In genomic region chr15:40871749-40872617, GRCh38 we compare ENCODE assay signal across 9 cellular contexts. TPM values are rescaled to one million over a fixed set of nuclear protein-coding genes. Genes with fewer than 3 reads are reported as not detected.
DNase-seq lines count a peak whose midpoint lies in the region; ATAC-seq, FAIRE-seq and TF ChIP-seq lines count a peak whose summit lies in the region.
"Had no signal": no experiment of that assay in that cellular context is flagged by ENCODE, and none has a peak within 500 bp of the region (broad histone marks: within the 10 kb centered on the region; RNA-seq: fewer than 3 reads in every experiment).

No MANE protein-coding gene starts in this region.

- no peak overlapping the region for H3K4me3 ChIP-seq in left ventricle myocardium inferior

- peaks cover 13% of the 10 kb centered on the region for H3K27me3 Mint-ChIP-seq in activated T-cell treated with anti-CD3 and anti-CD28 coated beads, Interleukin-2, amount 50 U/mL, for 24 hours

- TF ChIP-seq CTCF in D721Med (IDR thresholded peaks at IDR 0.05; ENCODE audit: insufficient read depth, missing control alignments) (no peak), left ventricle myocardium inferior (IDR thresholded peaks at IDR 0.05; ENCODE audit: borderline replicate concordance) (no peak)

- H3K4me1 Mint-ChIP-seq in activated T-cell treated with anti-CD3 and anti-CD28 coated beads, Interleukin-2, amount 50 U/mL, for 24 hours (ENCODE audit: low read depth) = peaks cover 24% of the 10 kb centered on the region

- ATAC-seq in GM19463 (IDR thresholded peaks at IDR 0.05; ENCODE audit: unreplicated experiment) = peak; percentile 45
- ATAC-seq in GM21367 (IDR thresholded peaks at IDR 0.05; ENCODE audit: unreplicated experiment) = no peak

- H3K36me3 ChIP-seq in left ventricle myocardium inferior = no peaks in the 10 kb centered on the region

- intact Hi-C loops in left ventricle myocardium inferior (cut with micrococcal nuclease) = no loop called here

- no peak overlapping the region for H3K4me3 Mint-ChIP-seq in activated T-cell treated with anti-CD3 and anti-CD28 coated beads, Interleukin-2, amount 50 U/mL, for 24 hours

- no peak for FAIRE-seq in D721Med (lab: Jason Lieb, UNC)

- H3K4me1 ChIP-seq in left ventricle myocardium inferior = peaks cover 14% of the 10 kb centered on the region

- no peaks in the 10 kb centered on the region for H3K9me3 Mint-ChIP-seq in activated T-cell treated with anti-CD3 and anti-CD28 coated beads, Interleukin-2, amount 50 U/mL, for 24 hours

- H3K36me3 Mint-ChIP-seq in activated T-cell treated with anti-CD3 and anti-CD28 coated beads, Interleukin-2, amount 50 U/mL, for 24 hours (ENCODE audit: low read depth) = no peaks in the 10 kb centered on the region

- H3K27me3 ChIP-seq in left ventricle myocardium inferior (ENCODE audit: low read depth) = peaks cover 40% of the 10 kb centered on the region

- no peaks in the 10 kb centered on the region for H3K9me3 ChIP-seq in left ventricle myocardium inferior (replicated peaks)

- H3K27ac ChIP-seq in left ventricle myocardium inferior (replicated peaks) = no peak overlapping the region

- H3K27ac Mint-ChIP-seq in activated T-cell treated with anti-CD3 and anti-CD28 coated beads, Interleukin-2, amount 50 U/mL, for 24 hours = no peak overlapping the region

- DNase-seq in D721Med (ENCODE audit: insufficient read length, low spot score) (peak; percentile 9), mucosa of gallbladder (ENCODE audit: low spot score) (peak; percentile 54), NCI-H1930 (lab: John Stamatoyannopoulos, UW) (no peak), left ventricle myocardium inferior (no peak), NCI-H82 (lab: John Stamatoyannopoulos, UW) (no peak)
- DNase-seq in activated T-cell treated with anti-CD3 and anti-CD28 coated beads, Interleukin-2, amount 50 U/mL, for 24 hours = peak; percentile 40

RNA-seq across cellular contexts. Expression of gene RHOV, which starts 2.1 kb away (rescaled TPM):
- total RNA-seq in mucosa of gallbladder (0.63 TPM), left ventricle myocardium inferior (not detected)

RNA-seq across cellular contexts. Expression of gene VPS18, which starts 22.3 kb away (rescaled TPM):
- total RNA-seq in mucosa of gallbladder (42.2 TPM), left ventricle myocardium inferior (21.3 TPM)

RNA-seq across cellular contexts. Expression of gene SPINT1, which starts 28.1 kb away (rescaled TPM):
- 232 TPM for total RNA-seq in mucosa of gallbladder
- 0.55 TPM for total RNA-seq in left ventricle myocardium inferior

RNA-seq across cellular contexts. Expression of gene PPP1R14D, which starts 43.5 kb away (rescaled TPM):
- total RNA-seq in mucosa of gallbladder (23.4 TPM), left ventricle myocardium inferior (not detected)
- total RNA-seq: dermis microvascular lymphatic vessel endothelial cell had no signal

RNA-seq across cellular contexts. Expression of gene DLL4, which starts 57.2 kb away (rescaled TPM):
- total RNA-seq in mucosa of gallbladder (7.2 TPM), left ventricle myocardium inferior (11.1 TPM)

Comparison
In these comparisons a context has a peak if more than half of its experiments do, and no peak if none do; other contexts are left out.
1. DNase-seq: peak in D721Med (single experiment), activated T-cell treated with anti-CD3 and anti-CD28 coated beads, Interleukin-2, amount 50 U/mL, for 24 hours (single experiment) and mucosa of gallbladder (single experiment); none in NCI-H1930 (0 of 2), left ventricle myocardium inferior (single experiment) and NCI-H82 (single experiment).
2. RNA of gene SPINT1, which starts 28.1 kb away (total RNA-seq): 232 TPM in mucosa of gallbladder (single experiment); 0.55 TPM in left ventricle myocardium inferior (single experiment); every median in the first group is over 100 times any median in the second.